In the genomic region with DNA sequence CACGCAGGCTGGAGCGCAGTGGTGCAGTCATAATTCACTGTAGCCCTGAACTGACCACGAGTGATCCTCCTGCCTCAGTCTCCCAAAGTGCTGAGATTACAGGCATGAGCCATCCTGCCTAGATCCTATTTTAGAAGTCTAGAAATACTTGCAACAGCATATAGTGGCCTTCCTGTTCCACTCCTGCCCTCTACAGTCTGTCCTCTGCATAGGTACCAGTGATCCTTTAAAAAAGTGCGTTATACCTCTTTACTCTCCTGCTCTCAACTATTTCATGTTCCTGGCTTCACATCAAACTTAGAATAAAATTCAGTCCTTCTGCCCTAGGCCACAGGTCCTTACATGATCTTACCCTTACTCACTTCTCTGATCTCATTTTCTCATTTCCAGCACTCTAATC, we compare ENCODE assay signal across 11 cellular contexts. TPM values are rescaled to one million over a fixed set of nuclear protein-coding genes. Genes with fewer than 3 reads are reported as not detected.
DNase-seq lines count a peak whose midpoint lies in the region; ATAC-seq, FAIRE-seq and TF ChIP-seq lines count a peak whose summit lies in the region.
"Had no signal": no experiment of that assay in that cellular context is flagged by ENCODE, and none has a peak within 500 bp of the region (broad histone marks: within the 10 kb centered on the region; RNA-seq: fewer than 3 reads in every experiment).

No MANE protein-coding gene starts in this region.

- H3K4me3 ChIP-seq in BE2C (ENCODE audit: low read depth, low read length) = no peak overlapping the region
- no peak overlapping the region for H3K4me3 ChIP-seq in GM12875 (ENCODE audit: low read depth, low read length)
- no peak overlapping the region for H3K4me3 ChIP-seq in heart right ventricle
- H3K4me3 ChIP-seq in mucosa of descending colon = no peak overlapping the region
- H3K4me3 ChIP-seq: body of pancreas had no signal

- H3K27me3 ChIP-seq in BE2C (no peaks in the 10 kb centered on the region), heart right ventricle (no peaks in the 10 kb centered on the region)
- H3K27me3 ChIP-seq: body of pancreas had no signal

- peak; percentile 32 for TF ChIP-seq CTCF in BE2C (IDR thresholded peaks at IDR 0.05; ENCODE audit: low read depth, low read length)
- TF ChIP-seq CTCF in GM12875 (IDR thresholded peaks at IDR 0.05; ENCODE audit: borderline replicate concordance, insufficient read depth, low read depth, low read length) = peak; percentile 29; the same call in 1 of the 2 replicates
- TF ChIP-seq CTCF in heart right ventricle (IDR thresholded peaks at IDR 0.05) = peak in 8 of 9 donors; percentile 5 to 46 (median 28)
- no peak for TF ChIP-seq CTCF in mucosa of descending colon (IDR thresholded peaks at IDR 0.05)

- H3K9me3 ChIP-seq in BE2C (no peaks in the 10 kb centered on the region), heart right ventricle (no peaks in the 10 kb centered on the region), mucosa of descending colon (no peaks in the 10 kb centered on the region)
- H3K9me3 ChIP-seq: body of pancreas had no signal

- peak overlapping the region in 1 of 10 donors; percentile 15 for H3K27ac ChIP-seq in heart right ventricle
- H3K27ac ChIP-seq: body of pancreas had no signal

- H3K36me3 ChIP-seq in BE2C (no peaks in the 10 kb centered on the region), heart right ventricle (peaks cover 0 to 22% (median 0%) of the 10 kb centered on the region in 9 donors), mucosa of descending colon (ENCODE audit: low read depth) (no peaks in the 10 kb centered on the region)

- H3K4me1 ChIP-seq in BE2C (no peaks in the 10 kb centered on the region), heart right ventricle (peaks cover 0 to 27% (median 19%) of the 10 kb centered on the region in 9 donors), mucosa of descending colon (ENCODE audit: low read depth) (peaks cover 4% of the 10 kb centered on the region)

- no peak for FAIRE-seq in RCC 7860 (lab: Jason Lieb, UNC)

- ATAC-seq in SK-N-SH treated with all-trans-retinoic acid at 6 μM for 48 hours (peak; percentile 64), heart right ventricle (peak in 5 of 8 donors; percentile 51 to 73 (median 61)), mucosa of descending colon (no peak), GM21423 (IDR thresholded peaks at IDR 0.05; ENCODE audit: unreplicated experiment) (no peak)
- ATAC-seq: body of pancreas had no signal

- 91 to 95% methylated on average over 4 of the region's 4 CpGs for WGBS in heart right ventricle, 2 donors

- intact Hi-C loops in heart right ventricle (cut with DNase I) = loop anchor here in 3 of 10 donors (2.0 to 10.0 kb wide), 2 partner anchors 283 to 499 kb away; partner anchors contain the start of gene B3GNT2 (in 2 of the 3)
- intact Hi-C loops in mucosa of descending colon (cut with DNase I, micrococcal nuclease) = no loop called here

- DNase-seq in BE2C (no peak), heart right ventricle (no peak), mucosa of descending colon (no peak), RCC 7860 (ENCODE audit: low spot score) (no peak), T-helper 1 cell (no peak)
- DNase-seq: body of pancreas, EL, foreskin melanocyte had no signal

TF ChIP-seq in SK-N-SH treated with all-trans-retinoic acid at 6 μM for 48 hours, 23 proteins besides CTCF, POLR2A, EP300 and RAD21:
- TF ChIP-seq BACH2 (CRISPR knock-in tag; IDR thresholded peaks at IDR 0.05; ENCODE audit: borderline replicate concordance) (no peak), CSDC2 (CRISPR knock-in tag; IDR thresholded peaks at IDR 0.05) (no peak), OSR1 (CRISPR knock-in tag; IDR thresholded peaks at IDR 0.05) (no peak), ZNF565 (CRISPR knock-in tag; conservative IDR thresholded peaks at IDR 0.05; ENCODE audit: low read depth) (no peak), ZNF8 (CRISPR knock-in tag; IDR thresholded peaks at IDR 0.05) (no peak), PPARA (CRISPR knock-in tag; IDR thresholded peaks at IDR 0.05; ENCODE audit: borderline replicate concordance) (no peak), POU6F1 (CRISPR knock-in tag; IDR thresholded peaks at IDR 0.05; ENCODE audit: borderline replicate concordance, low read depth) (no peak), CREB5 (CRISPR knock-in tag; IDR thresholded peaks at IDR 0.05; ENCODE audit: low read depth) (no peak)
- TF ChIP-seq, protein P1, sequence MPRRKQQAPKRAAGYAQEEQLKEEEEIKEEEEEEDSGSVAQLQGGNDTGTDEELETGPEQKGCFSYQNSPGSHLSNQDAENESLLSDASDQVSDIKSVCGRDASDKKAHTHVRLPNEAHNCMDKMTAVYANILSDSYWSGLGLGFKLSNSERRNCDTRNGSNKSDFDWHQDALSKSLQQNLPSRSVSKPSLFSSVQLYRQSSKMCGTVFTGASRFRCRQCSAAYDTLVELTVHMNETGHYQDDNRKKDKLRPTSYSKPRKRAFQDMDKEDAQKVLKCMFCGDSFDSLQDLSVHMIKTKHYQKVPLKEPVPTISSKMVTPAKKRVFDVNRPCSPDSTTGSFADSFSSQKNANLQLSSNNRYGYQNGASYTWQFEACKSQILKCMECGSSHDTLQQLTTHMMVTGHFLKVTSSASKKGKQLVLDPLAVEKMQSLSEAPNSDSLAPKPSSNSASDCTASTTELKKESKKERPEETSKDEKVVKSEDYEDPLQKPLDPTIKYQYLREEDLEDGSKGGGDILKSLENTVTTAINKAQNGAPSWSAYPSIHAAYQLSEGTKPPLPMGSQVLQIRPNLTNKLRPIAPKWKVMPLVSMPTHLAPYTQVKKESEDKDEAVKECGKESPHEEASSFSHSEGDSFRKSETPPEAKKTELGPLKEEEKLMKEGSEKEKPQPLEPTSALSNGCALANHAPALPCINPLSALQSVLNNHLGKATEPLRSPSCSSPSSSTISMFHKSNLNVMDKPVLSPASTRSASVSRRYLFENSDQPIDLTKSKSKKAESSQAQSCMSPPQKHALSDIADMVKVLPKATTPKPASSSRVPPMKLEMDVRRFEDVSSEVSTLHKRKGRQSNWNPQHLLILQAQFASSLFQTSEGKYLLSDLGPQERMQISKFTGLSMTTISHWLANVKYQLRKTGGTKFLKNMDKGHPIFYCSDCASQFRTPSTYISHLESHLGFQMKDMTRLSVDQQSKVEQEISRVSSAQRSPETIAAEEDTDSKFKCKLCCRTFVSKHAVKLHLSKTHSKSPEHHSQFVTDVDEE (CRISPR knock-in tag; IDR thresholded peaks at IDR 0.05) = no peak

RNA-seq across cellular contexts. Expression of gene COMMD1, which starts 6.0 kb away (rescaled TPM):
- polyA plus RNA-seq in BE2C (2012; ENCODE audit: insufficient read depth, insufficient read length, low read depth) = 18.6 TPM
- 10 to 100 TPM; 51.1 to 90.2 (median 58.9) TPM for total RNA-seq in heart right ventricle
- polyA plus RNA-seq in heart right ventricle = 10 to 100 TPM; 72.4 to 82.1 TPM
- total RNA-seq in mucosa of descending colon = 10 to 100 TPM; 21.5 to 33.5 (median 24.8) TPM

RNA-seq across cellular contexts. Expression of gene CCT4, which starts 23.1 kb away (rescaled TPM):
- polyA plus RNA-seq in BE2C (2012; ENCODE audit: insufficient read depth, insufficient read length, low read depth) = 99.2 TPM
- total RNA-seq in heart right ventricle (100 to 1,000 TPM in 4 of 10 donors, 10 to 100 TPM in 6; 86.0 to 118 (median 98.7) TPM), mucosa of descending colon (100 to 1,000 TPM in 1 of 3 donors, 10 to 100 TPM in 2; 65.7 to 104 (median 80.4) TPM)
- polyA plus RNA-seq in heart right ventricle = 100 to 1,000 TPM in 1 of 2 donors, 10 to 100 TPM in 1; 27.0 to 133 TPM

RNA-seq across cellular contexts. Expression of gene FAM161A, which starts 57.6 kb away (rescaled TPM):
- polyA plus RNA-seq in BE2C (2012; ENCODE audit: insufficient read depth, insufficient read length, low read depth) = 0.60 TPM
- total RNA-seq in heart right ventricle (1 to 10 TPM in 8 of 10 donors, under 1 TPM in 2; 0.67 to 2.5 (median 1.5) TPM), mucosa of descending colon (1 to 10 TPM in 2 of 3 donors, under 1 TPM in 1; 0.78 to 4.4 (median 1.2) TPM)
- polyA plus RNA-seq in heart right ventricle = 1 to 10 TPM; 1.1 to 2.4 TPM

Comparison
In these comparisons a context has a peak if more than half of its experiments do, and no peak if none do; other contexts are left out.
1. ATAC-seq: peak in SK-N-SH treated with all-trans-retinoic acid at 6 μM for 48 hours (single experiment) and heart right ventricle (5 of 8); none in mucosa of descending colon (single experiment) and GM21423 (single experiment).